In the genomic region with DNA sequence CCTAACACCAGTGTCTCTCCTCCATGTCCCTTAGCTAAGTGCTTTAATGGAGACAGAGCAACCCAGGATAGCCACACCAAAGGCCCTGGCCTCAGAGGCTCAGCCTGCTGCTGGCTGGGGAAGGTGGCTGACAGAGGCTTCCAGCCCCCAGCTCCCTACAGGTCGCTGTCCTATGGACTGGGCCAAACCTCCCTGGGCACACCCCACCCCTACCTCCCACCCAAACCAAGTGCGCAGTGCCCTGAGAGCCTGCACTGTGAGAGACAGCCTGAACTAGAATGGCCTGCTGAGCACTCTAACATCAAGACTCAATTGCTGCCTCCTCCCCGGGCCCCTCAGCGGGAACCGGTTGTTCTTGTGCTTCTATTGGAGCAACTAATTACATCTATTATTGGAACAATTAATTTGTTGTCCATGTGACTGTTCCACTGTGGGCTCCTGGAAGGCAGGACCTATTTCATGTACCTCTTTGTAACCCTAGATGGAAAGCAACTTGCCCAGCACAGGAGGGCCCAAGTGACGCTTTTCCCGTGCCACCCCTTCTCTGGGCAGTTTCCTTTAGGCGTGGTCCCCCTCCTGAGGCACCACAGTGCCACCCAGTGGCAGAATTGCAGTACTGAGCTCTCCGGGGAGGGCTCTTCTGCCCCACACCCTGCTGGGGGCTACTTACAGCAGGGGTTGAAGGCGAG, we compare ENCODE assay signal across 8 cellular contexts.
A peak's percentile ranks its signal among the peaks of the same experiment; 100 is the strongest.
DNase-seq lines count a peak whose midpoint lies in the region; ATAC-seq lines count a peak whose summit lies in the region.

No MANE protein-coding gene starts in this region.

- H3K27me3 Mint-ChIP-seq in central memory CD8-positive, alpha-beta T cell: peaks cover 8% of the 10 kb centered on the region

- ATAC-seq in GM18868 (IDR thresholded peaks at IDR 0.05; ENCODE audit: unreplicated experiment) (peak; percentile 89), HG03095 (IDR thresholded peaks at IDR 0.05; ENCODE audit: unreplicated experiment) (peak; percentile 79), left lobe of liver (peak; percentile 99)
- peak; percentile 78 for ATAC-seq in central memory CD8-positive, alpha-beta T cell (replicated peaks; ENCODE audit: extremely low read depth, poor library complexity, severe bottlenecking)

- H3K4me3 Mint-ChIP-seq in central memory CD8-positive, alpha-beta T cell: no peak overlapping the region

- H3K4me1 Mint-ChIP-seq in central memory CD8-positive, alpha-beta T cell: no peaks in the 10 kb centered on the region

- H3K36me3 Mint-ChIP-seq in central memory CD8-positive, alpha-beta T cell (ENCODE audit: insufficient read depth): no peaks in the 10 kb centered on the region

- peak; percentile 93 for DNase-seq in AG20443 (ENCODE audit: low spot score)
- DNase-seq in NCI-H2196 (lab: John Stamatoyannopoulos, UW; ENCODE audit: unreplicated experiment): peak; percentile 72
- peak; percentile 78 for DNase-seq in activated CD4-positive, CD25-positive, alpha-beta regulatory T cell treated with anti-CD3 and anti-CD28 coated beads, Interleukin-2, amount 50 U/mL, for 72 hours
- DNase-seq in central memory CD8-positive, alpha-beta T cell (ENCODE audit: low spot score in 2 of 2): peak; percentile 40 to 59
- DNase-seq in left lobe of liver (ENCODE audit: low spot score): peak; percentile 75
- DNase-seq in stimulated activated CD4-positive, alpha-beta T cell treated with anti-CD3 and anti-CD28 coated beads, Interleukin-4, amount 100 ng/mL, for 24 hours: peak; percentile 75

- H3K9me3 Mint-ChIP-seq in central memory CD8-positive, alpha-beta T cell: no peaks in the 10 kb centered on the region

- H3K27ac Mint-ChIP-seq in central memory CD8-positive, alpha-beta T cell (ENCODE audit: low read depth): no peak overlapping the region

Comparison
In these comparisons a context has a peak if more than half of its experiments do, and no peak if none do; other contexts are left out.
1. Peak in every context shown above with its lines: DNase-seq and ATAC-seq.